In genomic region chr17:2085648-2085949, GRCh38 we compare ENCODE assay signal across 2 cellular contexts.
TF ChIP-seq lines count a peak whose summit lies in the region.

No MANE protein-coding gene starts in this region.

TF ChIP-seq in liver, 16 proteins besides CTCF, POLR2A, EP300 and RAD21:
- TF ChIP-seq REST (IDR thresholded peaks at IDR 0.05) (peak; percentile 12), HNF4A (conservative IDR thresholded peaks at IDR 0.05) (no peak), MAX (IDR thresholded peaks at IDR 0.05) (no peak), JUND (IDR thresholded peaks at IDR 0.05) (peak; percentile 79 to 91)

TF ChIP-seq in HepG2, 621 proteins besides CTCF, POLR2A, EP300 and RAD21:
- TF ChIP-seq ZNF432 (CRISPR knock-in tag; IDR thresholded peaks at IDR 0.05; ENCODE audit: borderline replicate concordance) = no peak
- TF ChIP-seq SP140L (CRISPR knock-in tag; IDR thresholded peaks at IDR 0.05; ENCODE audit: borderline replicate concordance) = no peak
- TF ChIP-seq ZNF780A (CRISPR knock-in tag; IDR thresholded peaks at IDR 0.05) = no peak
- no peak for TF ChIP-seq ZNF597 (CRISPR knock-in tag; IDR thresholded peaks at IDR 0.05)
- TF ChIP-seq FOXP1 (IDR thresholded peaks at IDR 0.05) = no peak
- TF ChIP-seq FOXP1 (CRISPR knock-in tag; IDR thresholded peaks at IDR 0.05) = no peak
- no peak for TF ChIP-seq ZNF383 (CRISPR knock-in tag; IDR thresholded peaks at IDR 0.05; ENCODE audit: borderline replicate concordance)
- no peak for TF ChIP-seq FOXC1 (CRISPR knock-in tag; IDR thresholded peaks at IDR 0.05; ENCODE audit: borderline replicate concordance)
- no peak for TF ChIP-seq ETV5 (CRISPR knock-in tag; IDR thresholded peaks at IDR 0.05; ENCODE audit: borderline replicate concordance)
- no peak for TF ChIP-seq TFDP1 (CRISPR knock-in tag; IDR thresholded peaks at IDR 0.05; ENCODE audit: borderline replicate concordance)
- no peak for TF ChIP-seq ZNF367 (CRISPR knock-in tag; IDR thresholded peaks at IDR 0.05; ENCODE audit: borderline replicate concordance)
- TF ChIP-seq BCL6 (CRISPR knock-in tag; IDR thresholded peaks at IDR 0.05) = no peak
- TF ChIP-seq ZBTB14 (CRISPR knock-in tag; IDR thresholded peaks at IDR 0.05) = no peak
- TF ChIP-seq ADNP (CRISPR knock-in tag; IDR thresholded peaks at IDR 0.05) = no peak
- no peak for TF ChIP-seq GTF3A (CRISPR knock-in tag; conservative IDR thresholded peaks at IDR 0.05)
- no peak for TF ChIP-seq PCBP1 (IDR thresholded peaks at IDR 0.05; ENCODE audit: borderline replicate concordance, low read depth, low read length)
- TF ChIP-seq ZNF781 (CRISPR knock-in tag; IDR thresholded peaks at IDR 0.05; ENCODE audit: borderline replicate concordance, not compliant biosample characterization) = no peak
